ENCODE assay signal across 22 cellular contexts in the genomic region with DNA sequence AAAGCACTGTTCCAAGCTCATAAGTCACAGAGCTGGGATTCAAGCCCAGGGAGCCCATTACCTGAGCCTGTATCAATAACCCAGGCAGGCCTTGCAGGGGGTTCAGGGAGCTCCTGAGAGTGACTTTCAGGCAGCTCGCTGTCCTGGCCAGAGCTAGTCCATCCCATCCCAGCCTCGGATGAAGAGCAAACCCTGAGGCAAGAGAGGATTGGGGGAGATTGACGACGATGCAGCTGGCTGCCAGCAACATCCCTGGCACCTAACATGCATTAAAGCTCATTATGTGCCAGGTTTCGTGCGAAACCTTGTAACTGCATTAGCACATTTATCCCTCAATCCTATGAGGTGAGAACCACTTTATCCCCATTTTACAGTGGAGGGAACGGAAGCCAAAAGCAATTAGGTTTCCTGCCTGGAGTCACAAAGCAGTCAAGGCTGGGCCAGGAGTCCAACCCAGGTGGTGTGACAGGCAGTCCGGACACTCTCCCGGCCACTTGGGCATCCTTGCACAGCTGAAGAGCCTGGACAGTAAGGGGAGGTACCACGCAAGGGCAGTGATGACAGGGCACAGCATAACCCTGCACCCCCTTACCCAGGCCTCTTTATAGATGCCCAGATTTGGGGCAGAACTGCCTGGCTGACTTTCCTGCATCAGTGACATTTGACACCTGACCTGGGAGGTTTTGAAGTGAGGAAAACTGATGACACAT.
"Had no signal": no experiment of that assay in that cellular context is flagged by ENCODE, and none has a peak within 500 bp of the region (broad histone marks: within the 10 kb centered on the region; RNA-seq: fewer than 3 reads in every experiment).

No MANE protein-coding gene starts in this region.

- H3K79me2 ChIP-seq: parathyroid adenoma had no signal

- H3K4me3 Mint-ChIP-seq: endodermal cell; natural killer cell treated with Interleukin-12 subunit alpha and Interleukin-12 subunit beta and Interleukin-15 and Interleukin-18, amount 100 ng/mL, for 72 hours; stimulated activated naive CD8-positive, alpha-beta T cell treated with anti-CD3 and anti-CD28 coated beads, Interleukin-15, Interleukin-2, amounts not matched to agents 100 ng/mL and 50 ng/mL, for 24 hours had no signal

- H3K27me3 ChIP-seq: colonic mucosa, gastrocnemius medialis, tibial nerve had no signal

- H3K9me3 ChIP-seq: colonic mucosa, esophagus squamous epithelium, gastrocnemius medialis, tibial nerve had no signal

- H3K27ac ChIP-seq: colonic mucosa, esophagus squamous epithelium, gastrocnemius medialis, left ventricle myocardium inferior, parathyroid adenoma, tibial nerve, WERI-Rb-1 had no signal

- H3K27me3 Mint-ChIP-seq: stimulated activated naive CD8-positive, alpha-beta T cell treated with anti-CD3 and anti-CD28 coated beads, Interleukin-15, Interleukin-2, amounts not matched to agents 100 ng/mL and 50 ng/mL, for 24 hours had no signal

- H2AFZ ChIP-seq: parathyroid adenoma had no signal

- H3K4me1 ChIP-seq: colonic mucosa, parathyroid adenoma had no signal

- H3K4me3 ChIP-seq: colonic mucosa, esophagus squamous epithelium, gastrocnemius medialis, left ventricle myocardium inferior, tibial nerve had no signal

- H3K27ac Mint-ChIP-seq: endodermal cell; natural killer cell treated with Interleukin-12 subunit alpha and Interleukin-12 subunit beta and Interleukin-15 and Interleukin-18, amount 100 ng/mL, for 72 hours; stimulated activated naive CD8-positive, alpha-beta T cell treated with anti-CD3 and anti-CD28 coated beads, Interleukin-15, Interleukin-2, amounts not matched to agents 100 ng/mL and 50 ng/mL, for 24 hours had no signal

- H3K36me3 ChIP-seq: colonic mucosa, esophagus squamous epithelium, gastrocnemius medialis, left ventricle myocardium inferior, tibial nerve, WERI-Rb-1 had no signal

- DNase-seq: activated CD4-positive, alpha-beta T cell treated with anti-CD3 and anti-CD28 coated beads for 1 hour; activated CD4-positive, alpha-beta T cell treated with anti-CD3 and anti-CD28 coated beads, Interleukin-2, amount 50 U/mL, for 1 hour; activated CD8-positive, alpha-beta memory T cell treated with anti-CD3 and anti-CD28 coated beads for 24 hours; activated CD8-positive, alpha-beta memory T cell treated with anti-CD3 and anti-CD28 coated beads, Interleukin-2, amount 50 U/mL, for 48 hours; activated naive CD4-positive, alpha-beta T cell treated with anti-CD3 and anti-CD28 coated beads, Interleukin-2, amount 50 U/mL, for 16 hours; activated T-cell treated with anti-CD3 and anti-CD28 coated beads, Interleukin-2, amount 50 U/mL, for 48 hours; colonic mucosa; esophagus squamous epithelium; gastrocnemius medialis; hypothalamus; left ventricle myocardium inferior; midbrain; right cardiac atrium; stimulated activated CD4-positive, alpha-beta T cell treated with anti-CD3 and anti-CD28 coated beads, Interleukin-12 subunit alpha, Interleukin-12 subunit beta, amount 100 ng/mL, for 4 hours; stimulated activated CD4-positive, alpha-beta T cell treated with anti-CD3 and anti-CD28 coated beads, Interleukin-4, amount 100 ng/mL, for 4 hours; substantia nigra; WERI-Rb-1 had no signal

- ATAC-seq: gastrocnemius medialis; natural killer cell treated with Interleukin-12 subunit alpha and Interleukin-12 subunit beta and Interleukin-15 and Interleukin-18, amount 100 ng/mL, for 72 hours had no signal

- H3K9ac ChIP-seq: parathyroid adenoma had no signal
